ENCODE assay signal across 8 cellular contexts in genomic region chr7:80699030-80699638, GRCh38.
DNase-seq lines count a peak whose midpoint lies in the region; ATAC-seq and TF ChIP-seq lines count a peak whose summit lies in the region.

No MANE protein-coding gene starts in this region.

- no peak overlapping the region for H3K4me3 ChIP-seq in mesenchymal stem cell (ENCODE audit: insufficient read depth in 1 of 2, low read depth in 1 of 2, low read length in 2 of 2)

- peaks cover 3% of the 10 kb centered on the region for H3K4me1 ChIP-seq in mesenchymal stem cell (ENCODE audit: control insufficient read depth, insufficient read depth, low read depth, low read length)

- no peak overlapping the region for H3K23ac ChIP-seq in mesenchymal stem cell (ENCODE audit: low read length in 2 of 2)

- H3K27ac ChIP-seq in mesenchymal stem cell (ENCODE audit: low read length, poor library complexity, severe bottlenecking) = peak overlapping the region; percentile 47

- H3K18ac ChIP-seq in mesenchymal stem cell (ENCODE audit: low read depth in 1 of 2, low read length in 2 of 2) = peak overlapping the region in 1 of 2 experiments; percentile 77

- WGBS in mesenchymal stem cell = 33% methylated on average over 3 of the region's 5 CpGs

- peak; percentile 56 for ATAC-seq in GM19324 (IDR thresholded peaks at IDR 0.05; ENCODE audit: low FRiP score, unreplicated experiment)
- ATAC-seq in HG03460 (IDR thresholded peaks at IDR 0.05; ENCODE audit: unreplicated experiment) = peak; percentile 55
- no peak for ATAC-seq in esophagus mucosa

- H3K4ac ChIP-seq in mesenchymal stem cell (ENCODE audit: low read depth in 1 of 2, low read length in 2 of 2) = no peak overlapping the region

- no peak overlapping the region for H4K91ac ChIP-seq in mesenchymal stem cell (ENCODE audit: low read length)

- H2AK5ac ChIP-seq in mesenchymal stem cell (ENCODE audit: low read length, severe bottlenecking) = no peak overlapping the region

- peaks cover 3% of the 10 kb centered on the region for H3K9me3 ChIP-seq in mesenchymal stem cell (ENCODE audit: control insufficient read depth, low read length)

- no peak overlapping the region for H2AFZ ChIP-seq in mesenchymal stem cell (ENCODE audit: low read depth, low read length)

- H3K4me1 Mint-ChIP-seq in chondrocyte (ENCODE audit: low read depth) = peaks cover 20% of the 10 kb centered on the region

- H2BK120ac ChIP-seq in mesenchymal stem cell (ENCODE audit: low read depth, low read length) = no peak overlapping the region

- peak; percentile 96 for TF ChIP-seq CTCF in chondrocyte (IDR thresholded peaks at IDR 0.05)

- DNase-seq in CD1c-positive myeloid dendritic cell (ENCODE audit: extremely low spot score) = peak; percentile 77
- DNase-seq in NCI-H82 treated with DMSO at 0.1 percent for 48 hours (lab: John Stamatoyannopoulos, UW; ENCODE audit: unreplicated experiment) = peak; percentile 61
- no peak for DNase-seq in chondrocyte (ENCODE audit: low spot score)
- DNase-seq in mesenchymal stem cell = peak; percentile 67
- DNase-seq in ecto neural progenitor cell (ENCODE audit: low spot score) = no peak

- H2BK5ac ChIP-seq in mesenchymal stem cell (ENCODE audit: low read depth, low read length, poor library complexity, severe bottlenecking) = no peak overlapping the region

- no peak overlapping the region for H2BK12ac ChIP-seq in mesenchymal stem cell (ENCODE audit: low read length in 2 of 2)

- H3K4me2 ChIP-seq in mesenchymal stem cell (ENCODE audit: low read length, poor library complexity, severe bottlenecking) = no peak overlapping the region

- H3K9me3 Mint-ChIP-seq in chondrocyte (ENCODE audit: low read depth) = peaks cover 1% of the 10 kb centered on the region

- no peaks in the 10 kb centered on the region for H3K36me3 Mint-ChIP-seq in chondrocyte (ENCODE audit: low read depth)

- H3K4me3 Mint-ChIP-seq in chondrocyte (ENCODE audit: unreplicated experiment) = no peak overlapping the region

- H4K8ac ChIP-seq in mesenchymal stem cell (ENCODE audit: low read length) = no peak overlapping the region

- H2BK15ac ChIP-seq in mesenchymal stem cell (ENCODE audit: low read depth, poor library complexity, severe bottlenecking) = no peak overlapping the region

- peaks cover 2% of the 10 kb centered on the region for H3K79me1 ChIP-seq in mesenchymal stem cell (replicated peaks; ENCODE audit: low read length, poor library complexity, severe bottlenecking)

- H3K27ac Mint-ChIP-seq in chondrocyte (ENCODE audit: unreplicated experiment) = peak overlapping the region; percentile 46

- peaks cover 1% of the 10 kb centered on the region for H3K27me3 Mint-ChIP-seq in chondrocyte (ENCODE audit: low read depth)

- no peaks in the 10 kb centered on the region for H3K36me3 ChIP-seq in mesenchymal stem cell (ENCODE audit: control insufficient read depth in 1 of 2, insufficient read depth in 2 of 2, low read depth in 1 of 2, low read length in 2 of 2)

- no peaks in the 10 kb centered on the region for H3K27me3 ChIP-seq in mesenchymal stem cell (ENCODE audit: control insufficient read depth in 1 of 2, insufficient read depth in 1 of 2, low read length in 2 of 2)

- no peak overlapping the region for H3K14ac ChIP-seq in mesenchymal stem cell (ENCODE audit: low read length in 2 of 2)

- H3K9ac ChIP-seq in mesenchymal stem cell (ENCODE audit: low read length) = peak overlapping the region; percentile 64

Comparison
In these comparisons a context has a peak if more than half of its experiments do, and no peak if none do; other contexts are left out.
1. DNase-seq: peak in CD1c-positive myeloid dendritic cell (single experiment), NCI-H82 treated with DMSO at 0.1 percent for 48 hours (single experiment) and mesenchymal stem cell (single experiment); none in chondrocyte (single experiment) and ecto neural progenitor cell (single experiment).